Comparison of ENCODE assay signal across 10 cellular contexts in the genomic region with DNA sequence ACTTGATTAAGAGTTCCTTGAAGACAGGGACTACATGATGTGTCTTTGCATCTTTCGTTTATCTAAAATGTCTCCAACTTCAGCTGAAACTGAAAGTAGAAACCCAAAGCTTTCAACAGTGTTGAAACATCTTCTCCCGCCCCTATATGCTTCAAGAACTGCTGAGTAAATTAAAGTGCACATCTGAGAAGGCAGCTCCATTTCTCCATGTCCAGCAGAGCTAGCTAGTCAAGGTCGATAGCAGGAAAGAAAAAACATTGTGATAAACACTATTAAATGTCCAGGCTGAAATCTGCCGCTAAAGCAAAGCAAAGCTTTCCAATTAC.
DNase-seq lines count a peak whose midpoint lies in the region; ATAC-seq and TF ChIP-seq lines count a peak whose summit lies in the region.
"Had no signal": no experiment of that assay in that cellular context is flagged by ENCODE, and none has a peak within 500 bp of the region (broad histone marks: within the 10 kb centered on the region; RNA-seq: fewer than 3 reads in every experiment).

No MANE protein-coding gene starts in this region.

- TF ChIP-seq POLR2A in esophagus muscularis mucosa (IDR thresholded peaks at IDR 0.05; ENCODE audit: low read depth), result no peak

- no peak overlapping the region for H3K4me3 ChIP-seq in CD4-positive, alpha-beta memory T cell (ENCODE audit: low read length in 2 of 2)
- H3K4me3 ChIP-seq in mucosa of rectum (ENCODE audit: low read length in 2 of 2) (no peak overlapping the region), esophagus muscularis mucosa (peak overlapping the region in 2 of 4 donors; percentile 18 to 24)

- H3K27ac ChIP-seq in CD4-positive, alpha-beta memory T cell (ENCODE audit: low read depth, low read length), result no peak overlapping the region
- H3K27ac ChIP-seq in mucosa of rectum (ENCODE audit: low read depth in 2 of 2, low read length in 2 of 2), result peak overlapping the region; percentile 10 to 24
- no peak overlapping the region for H3K27ac ChIP-seq in esophagus muscularis mucosa (replicated peaks in 1 of 4)

- no peak for TF ChIP-seq EP300 in esophagus muscularis mucosa (IDR thresholded peaks at IDR 0.05)

- intact Hi-C loops in CD4-positive, alpha-beta memory T cell (cut with micrococcal nuclease), result no loop called here
- intact Hi-C loops in activated CD8-positive, alpha-beta T cell treated with anti-CD3 and anti-CD28 coated beads for 36 hours (cut with micrococcal nuclease), result no loop called here
- intact Hi-C loops in esophagus muscularis mucosa (cut with DNase I), result no loop called here

- no peak for DNase-seq in CD4-positive, alpha-beta memory T cell
- no peak for DNase-seq in activated CD8-positive, alpha-beta T cell treated with anti-CD3 and anti-CD28 coated beads for 36 hours
- DNase-seq in activated effector memory CD4-positive, alpha-beta T cell treated with Interleukin-2 at 50 U/mL for 16 hours, result no peak
- DNase-seq in NCI-H526 (lab: John Stamatoyannopoulos, UW) (no peak), GM10266 (ENCODE audit: extremely low spot score) (no peak), esophagus muscularis mucosa (ENCODE audit: extremely low spot score) (no peak)
- DNase-seq: activated naive CD4-positive, alpha-beta T cell treated with anti-CD3 and anti-CD28 coated beads, Interleukin-2, amount 50 U/mL, for 16 hours; NCI-H2029 treated with DMSO at 0.1 percent for 48 hours had no signal

- CTCF ChIA-PET in CD4-positive, alpha-beta memory T cell (lab: Charles Lee; ENCODE audit: partially characterized antibody), result interaction anchor here (0.9 kb wide), 1 partner anchor 34 kb away, joined by 3 read pairs; no protein-coding TSS in a partner anchor
- CTCF ChIA-PET in activated CD8-positive, alpha-beta T cell treated with anti-CD3 and anti-CD28 coated beads for 36 hours (lab: Charles Lee), result no interaction called here

- no peaks in the 10 kb centered on the region for H3K9me3 ChIP-seq in CD4-positive, alpha-beta memory T cell (ENCODE audit: control insufficient read depth in 1 of 2, low read length in 2 of 2)
- H3K9me3 ChIP-seq in mucosa of rectum (ENCODE audit: control insufficient read depth in 2 of 2, low read length in 2 of 2), result no peaks in the 10 kb centered on the region
- H3K9me3 ChIP-seq in esophagus muscularis mucosa, result no peaks in the 10 kb centered on the region

- H3K9ac ChIP-seq in mucosa of rectum (ENCODE audit: low read depth in 1 of 2, low read length in 2 of 2), result no peak overlapping the region

- no peaks in the 10 kb centered on the region for H3K27me3 ChIP-seq in CD4-positive, alpha-beta memory T cell (ENCODE audit: insufficient read depth, low read length)
- H3K27me3 ChIP-seq in mucosa of rectum (ENCODE audit: control insufficient read depth in 2 of 2, insufficient read depth in 2 of 2, low read length in 2 of 2), result no peaks in the 10 kb centered on the region
- no peaks in the 10 kb centered on the region for H3K27me3 ChIP-seq in esophagus muscularis mucosa

- peaks cover 0 to 1% (median 0%) of the 10 kb centered on the region in 8 donors for H3K9me3 Mint-ChIP-seq in CD4-positive, alpha-beta memory T cell
- H3K9me3 Mint-ChIP-seq in activated CD8-positive, alpha-beta T cell treated with anti-CD3 and anti-CD28 coated beads for 36 hours, result peaks cover 2% of the 10 kb centered on the region

- no peaks in the 10 kb centered on the region for H3K36me3 ChIP-seq in CD4-positive, alpha-beta memory T cell (ENCODE audit: insufficient read depth, low read length)
- H3K36me3 ChIP-seq in mucosa of rectum (ENCODE audit: control insufficient read depth in 2 of 2, insufficient read depth in 2 of 2, low read length in 2 of 2) (no peaks in the 10 kb centered on the region), esophagus muscularis mucosa (no peaks in the 10 kb centered on the region)

- TF ChIP-seq CTCF in activated CD8-positive, alpha-beta T cell treated with anti-CD3 and anti-CD28 coated beads for 36 hours (IDR thresholded peaks at IDR 0.05), result no peak
- TF ChIP-seq CTCF in GM10266 (IDR thresholded peaks at IDR 0.05; ENCODE audit: control insufficient read depth, insufficient read depth, low read depth, missing control alignments), result no peak
- TF ChIP-seq CTCF in esophagus muscularis mucosa (IDR thresholded peaks at IDR 0.05), result no peak

- 53% methylated on average over 4 of the region's 4 CpGs for WGBS in esophagus muscularis mucosa

- POLR2A ChIA-PET in CD4-positive, alpha-beta memory T cell (lab: Charles Lee; ENCODE audit: partially characterized antibody), result no interaction called here
- POLR2A ChIA-PET in activated CD8-positive, alpha-beta T cell treated with anti-CD3 and anti-CD28 coated beads for 36 hours (lab: Charles Lee), result no interaction called here

- H3K36me3 Mint-ChIP-seq in CD4-positive, alpha-beta memory T cell, result no peaks in the 10 kb centered on the region
- H3K36me3 Mint-ChIP-seq in activated CD8-positive, alpha-beta T cell treated with anti-CD3 and anti-CD28 coated beads for 36 hours (ENCODE audit: low read depth), result no peaks in the 10 kb centered on the region

- peak overlapping the region; percentile 6 to 76 (median 58) for H3K4me3 Mint-ChIP-seq in CD4-positive, alpha-beta memory T cell
- H3K4me3 Mint-ChIP-seq in activated CD8-positive, alpha-beta T cell treated with anti-CD3 and anti-CD28 coated beads for 36 hours, result peak overlapping the region; percentile 10

- ATAC-seq in GM19395 (IDR thresholded peaks at IDR 0.05; ENCODE audit: unreplicated experiment), result peak; percentile 73
- ATAC-seq in activated CD8-positive, alpha-beta T cell treated with anti-CD3 and anti-CD28 coated beads for 36 hours, result peak; percentile 55

- H3K4me1 Mint-ChIP-seq in CD4-positive, alpha-beta memory T cell, result peaks cover 7 to 9% (median 8%) of the 10 kb centered on the region in 4 donors
- H3K4me1 Mint-ChIP-seq in activated CD8-positive, alpha-beta T cell treated with anti-CD3 and anti-CD28 coated beads for 36 hours (ENCODE audit: low read depth), result peaks cover 25% of the 10 kb centered on the region

- H3K27ac Mint-ChIP-seq in CD4-positive, alpha-beta memory T cell, result peak overlapping the region in 3 of 7 donors; percentile 30 to 76 (median 74)
- H3K27ac Mint-ChIP-seq in activated CD8-positive, alpha-beta T cell treated with anti-CD3 and anti-CD28 coated beads for 36 hours, result peak overlapping the region; percentile 49

- H3K4me1 ChIP-seq in CD4-positive, alpha-beta memory T cell (ENCODE audit: insufficient read depth, low read length), result no peaks in the 10 kb centered on the region
- no peaks in the 10 kb centered on the region for H3K4me1 ChIP-seq in mucosa of rectum (ENCODE audit: control insufficient read depth in 2 of 2, insufficient read depth in 2 of 2, low read length in 2 of 2)
- H3K4me1 ChIP-seq in esophagus muscularis mucosa, result peaks cover 0 to 4% (median 0%) of the 10 kb centered on the region in 4 donors

- H3K27me3 Mint-ChIP-seq in CD4-positive, alpha-beta memory T cell, result no peaks in the 10 kb centered on the region
- H3K27me3 Mint-ChIP-seq in activated CD8-positive, alpha-beta T cell treated with anti-CD3 and anti-CD28 coated beads for 36 hours, result no peaks in the 10 kb centered on the region

Comparison
In these comparisons a context has a peak if more than half of its experiments do, and no peak if none do; other contexts are left out.
1. H3K27ac ChIP-seq: peak in mucosa of rectum (2 of 2); none in CD4-positive, alpha-beta memory T cell (single experiment) and esophagus muscularis mucosa (0 of 4).